ENCODE assay signal across 1 cellular context in the genomic region with DNA sequence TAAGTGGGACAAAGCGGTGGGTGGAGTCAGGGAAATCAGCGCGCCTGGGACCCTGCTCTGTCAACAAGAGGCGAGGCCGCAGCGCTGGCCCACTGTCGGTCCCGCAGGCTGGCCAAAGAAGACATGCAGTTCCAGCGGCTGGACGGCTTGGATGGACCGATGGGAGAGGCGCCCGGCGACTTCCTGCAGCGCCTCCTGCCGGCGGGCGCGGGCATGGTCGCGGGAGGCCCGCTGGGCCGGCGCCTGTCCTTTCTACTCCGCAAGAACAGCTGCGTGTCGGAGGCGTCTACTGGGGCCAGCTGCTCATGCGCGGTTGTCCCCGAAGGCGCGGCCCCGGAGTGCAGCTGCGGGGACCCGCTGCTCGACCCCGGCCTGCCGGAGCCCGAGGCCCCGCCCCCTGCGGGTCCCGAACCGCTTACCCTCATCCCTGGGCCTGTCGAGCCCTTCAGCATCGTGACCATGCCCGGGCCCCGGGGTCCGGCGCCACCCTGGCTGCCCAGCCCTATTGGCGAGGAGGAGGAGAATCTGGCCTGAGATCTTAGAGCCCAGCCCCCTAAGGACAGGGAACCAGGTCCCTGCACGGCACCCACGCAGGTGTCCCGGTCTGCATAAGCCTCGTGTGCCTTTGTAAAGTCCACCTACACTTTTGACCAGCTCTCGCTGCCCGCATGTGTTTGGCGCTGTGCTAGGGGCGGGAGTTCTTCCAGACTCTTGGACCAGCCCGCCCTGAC.
TF ChIP-seq lines count a peak whose summit lies in the region.

No MANE protein-coding gene starts in this region.

TF ChIP-seq in liver, 16 proteins besides CTCF, POLR2A, EP300 and RAD21 (continued from another document):
- TF ChIP-seq, protein P1, sequence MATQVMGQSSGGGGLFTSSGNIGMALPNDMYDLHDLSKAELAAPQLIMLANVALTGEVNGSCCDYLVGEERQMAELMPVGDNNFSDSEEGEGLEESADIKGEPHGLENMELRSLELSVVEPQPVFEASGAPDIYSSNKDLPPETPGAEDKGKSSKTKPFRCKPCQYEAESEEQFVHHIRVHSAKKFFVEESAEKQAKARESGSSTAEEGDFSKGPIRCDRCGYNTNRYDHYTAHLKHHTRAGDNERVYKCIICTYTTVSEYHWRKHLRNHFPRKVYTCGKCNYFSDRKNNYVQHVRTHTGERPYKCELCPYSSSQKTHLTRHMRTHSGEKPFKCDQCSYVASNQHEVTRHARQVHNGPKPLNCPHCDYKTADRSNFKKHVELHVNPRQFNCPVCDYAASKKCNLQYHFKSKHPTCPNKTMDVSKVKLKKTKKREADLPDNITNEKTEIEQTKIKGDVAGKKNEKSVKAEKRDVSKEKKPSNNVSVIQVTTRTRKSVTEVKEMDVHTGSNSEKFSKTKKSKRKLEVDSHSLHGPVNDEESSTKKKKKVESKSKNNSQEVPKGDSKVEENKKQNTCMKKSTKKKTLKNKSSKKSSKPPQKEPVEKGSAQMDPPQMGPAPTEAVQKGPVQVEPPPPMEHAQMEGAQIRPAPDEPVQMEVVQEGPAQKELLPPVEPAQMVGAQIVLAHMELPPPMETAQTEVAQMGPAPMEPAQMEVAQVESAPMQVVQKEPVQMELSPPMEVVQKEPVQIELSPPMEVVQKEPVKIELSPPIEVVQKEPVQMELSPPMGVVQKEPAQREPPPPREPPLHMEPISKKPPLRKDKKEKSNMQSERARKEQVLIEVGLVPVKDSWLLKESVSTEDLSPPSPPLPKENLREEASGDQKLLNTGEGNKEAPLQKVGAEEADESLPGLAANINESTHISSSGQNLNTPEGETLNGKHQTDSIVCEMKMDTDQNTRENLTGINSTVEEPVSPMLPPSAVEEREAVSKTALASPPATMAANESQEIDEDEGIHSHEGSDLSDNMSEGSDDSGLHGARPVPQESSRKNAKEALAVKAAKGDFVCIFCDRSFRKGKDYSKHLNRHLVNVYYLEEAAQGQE (IDR thresholded peaks at IDR 0.05): no peak
- TF ChIP-seq HNF4A (conservative IDR thresholded peaks at IDR 0.05) (no peak), GABPA (IDR thresholded peaks at IDR 0.05 in 1 of 2, conservative IDR thresholded peaks at IDR 0.05 in 1 of 2) (no peak), HNF4G (IDR thresholded peaks at IDR 0.05) (no peak), RXRA (IDR thresholded peaks at IDR 0.05) (no peak), FOXA2 (IDR thresholded peaks at IDR 0.05) (no peak), SP1 (IDR thresholded peaks at IDR 0.05) (no peak), YY1 (IDR thresholded peaks at IDR 0.05) (no peak), NR2F2 (IDR thresholded peaks at IDR 0.05) (no peak), JUND (IDR thresholded peaks at IDR 0.05) (no peak)
